24 cellular contexts compared by ENCODE assay signal in the genomic region with DNA sequence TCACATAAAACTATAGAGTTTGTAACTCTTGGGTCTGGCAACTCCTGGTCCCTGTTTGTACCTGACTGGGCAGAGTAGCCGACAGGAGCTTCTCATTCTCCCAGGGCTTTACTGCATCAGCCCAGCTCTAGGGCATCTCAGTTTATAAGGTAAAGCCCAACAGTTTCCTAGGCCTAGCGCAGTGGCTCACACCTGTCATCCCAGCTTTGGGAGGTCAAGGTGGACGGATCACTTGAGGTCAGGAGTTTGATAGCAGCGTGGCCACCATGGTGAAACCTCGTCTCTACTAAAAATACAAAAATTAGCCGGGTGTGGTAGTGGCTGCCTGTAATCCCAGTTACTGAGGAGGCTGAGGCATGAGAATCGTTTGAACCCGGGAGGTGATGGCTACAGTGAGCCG. TPM values are rescaled to one million over a fixed set of nuclear protein-coding genes. Genes with fewer than 3 reads are reported as not detected.
"Had no signal": no experiment of that assay in that cellular context is flagged by ENCODE, and none has a peak within 500 bp of the region (broad histone marks: within the 10 kb centered on the region; RNA-seq: fewer than 3 reads in every experiment).

No MANE protein-coding gene starts in this region.

- H3K36me3 Mint-ChIP-seq: naive thymus-derived CD4-positive, alpha-beta T cell; natural killer cell treated with Interleukin-12 subunit alpha and Interleukin-12 subunit beta and Interleukin-15 and Interleukin-18, amount 100 ng/mL, for 72 hours; stimulated activated memory B cell treated with anti-CD40 and anti-IgM and Interleukin-4, amounts not matched to agents 10 μg/mL and 1 μg/mL and 100 μg/mL, for 72 hours had no signal

- DNase-seq: islet precursor cell; left ventricle myocardium inferior; mesendoderm; midbrain; mucosa of descending colon; nucleus accumbens; pancreas; retina; right cardiac atrium; stimulated activated CD4-positive, alpha-beta T cell treated with anti-CD3 and anti-CD28 coated beads, Interleukin-2, amount 100 ng/mL, for 48 hours; stimulated activated CD4-positive, alpha-beta T cell treated with anti-CD3 and anti-CD28 coated beads, Interleukin-4, amount 100 ng/mL, for 4 hours; stimulated activated CD8-positive, alpha-beta memory T cell treated with anti-CD3 and anti-CD28 coated beads, Interleukin-4, amount 100 ng/mL, for 48 hours; stimulated activated naive CD4-positive, alpha-beta T cell treated with Interleukin-2 at 50 U/mL for 16 hours; stimulated activated naive CD8-positive, alpha-beta T cell treated with anti-CD3 and anti-CD28 coated beads, Interleukin-15, amount 100 ng/mL, for 72 hours; uterus had no signal

- H3K4me3 Mint-ChIP-seq: naive thymus-derived CD4-positive, alpha-beta T cell; natural killer cell treated with Interleukin-12 subunit alpha and Interleukin-12 subunit beta and Interleukin-15 and Interleukin-18, amount 100 ng/mL, for 72 hours; neural crest cell; stimulated activated memory B cell treated with anti-CD40 and anti-IgM and Interleukin-4, amounts not matched to agents 10 μg/mL and 1 μg/mL and 100 μg/mL, for 72 hours; stimulated activated naive CD8-positive, alpha-beta T cell treated with anti-CD3 and anti-CD28 coated beads, Interleukin-15, amount 100 ng/mL, for 72 hours; type B pancreatic cell had no signal

- H3K4me1 Mint-ChIP-seq: stimulated activated memory B cell treated with anti-CD40 and anti-IgM and Interleukin-4, amounts not matched to agents 10 μg/mL and 1 μg/mL and 100 μg/mL, for 72 hours had no signal

- ATAC-seq: mucosa of descending colon; naive thymus-derived CD4-positive, alpha-beta T cell; natural killer cell treated with Interleukin-12 subunit alpha and Interleukin-12 subunit beta and Interleukin-15 and Interleukin-18, amount 100 ng/mL, for 72 hours; pancreas; right cardiac atrium; stimulated activated memory B cell treated with anti-CD40 and anti-IgM and Interleukin-4, amounts not matched to agents 10 μg/mL and 1 μg/mL and 100 μg/mL, for 72 hours; stimulated activated naive CD8-positive, alpha-beta T cell treated with anti-CD3 and anti-CD28 coated beads, Interleukin-15, amount 100 ng/mL, for 72 hours had no signal

- H3K4me1 ChIP-seq: left ventricle myocardium inferior, pancreas, prostate gland, tibial nerve, uterus had no signal

- H3K27ac Mint-ChIP-seq: natural killer cell treated with Interleukin-12 subunit alpha and Interleukin-12 subunit beta and Interleukin-15 and Interleukin-18, amount 100 ng/mL, for 72 hours; stimulated activated memory B cell treated with anti-CD40 and anti-IgM and Interleukin-4, amounts not matched to agents 10 μg/mL and 1 μg/mL and 100 μg/mL, for 72 hours; stimulated activated naive CD8-positive, alpha-beta T cell treated with anti-CD3 and anti-CD28 coated beads, Interleukin-15, amount 100 ng/mL, for 72 hours; type B pancreatic cell had no signal

- H3K9me3 ChIP-seq: left ventricle myocardium inferior, mucosa of descending colon, pancreas, prostate gland, tibial nerve, uterus had no signal

- H3K27ac ChIP-seq: left ventricle myocardium inferior, pancreas, prostate gland, tibial nerve, uterus had no signal

- H3K9me3 Mint-ChIP-seq: natural killer cell treated with Interleukin-12 subunit alpha and Interleukin-12 subunit beta and Interleukin-15 and Interleukin-18, amount 100 ng/mL, for 72 hours; neural crest cell; stimulated activated memory B cell treated with anti-CD40 and anti-IgM and Interleukin-4, amounts not matched to agents 10 μg/mL and 1 μg/mL and 100 μg/mL, for 72 hours; stimulated activated naive CD8-positive, alpha-beta T cell treated with anti-CD3 and anti-CD28 coated beads, Interleukin-15, amount 100 ng/mL, for 72 hours; type B pancreatic cell had no signal

- H3K27me3 Mint-ChIP-seq: natural killer cell treated with Interleukin-12 subunit alpha and Interleukin-12 subunit beta and Interleukin-15 and Interleukin-18, amount 100 ng/mL, for 72 hours; type B pancreatic cell had no signal

- H3K4me3 ChIP-seq: left ventricle myocardium inferior, lung, mucosa of descending colon, pancreas, prostate gland, smooth muscle cell, tibial nerve, uterus had no signal

- H3K27me3 ChIP-seq: pancreas, tibial nerve, uterus had no signal

- H3K36me3 ChIP-seq: pancreas, prostate gland, tibial nerve, uterus had no signal

RNA-seq across cellular contexts. Expression of a gene that starts 47.8 kb away (rescaled TPM):
- polyA plus RNA-seq: naive thymus-derived CD4-positive, alpha-beta T cell had no signal
